ENCODE assay signal across 1 cellular context in the genomic region with DNA sequence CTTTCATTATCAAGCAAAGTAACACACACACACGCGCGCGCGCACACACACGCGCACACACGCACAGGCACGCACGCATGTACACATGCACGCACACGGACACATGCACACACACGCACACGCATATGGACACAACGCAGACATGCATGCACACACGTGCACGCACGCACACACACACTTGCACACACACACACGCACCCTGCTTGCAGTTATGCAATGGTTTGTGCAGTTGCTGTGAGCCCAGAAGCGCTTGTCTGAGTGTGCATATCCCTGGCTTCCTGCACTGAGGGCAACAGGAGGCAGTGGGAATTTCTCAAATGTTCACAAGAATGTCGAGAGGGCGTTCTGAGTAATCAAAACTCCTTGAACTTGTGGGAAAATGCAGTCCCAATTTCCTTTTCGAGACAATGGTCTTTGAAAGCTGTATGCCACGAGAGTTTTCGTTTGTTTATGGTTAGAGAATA.
TF ChIP-seq lines count a peak whose summit lies in the region.

No MANE protein-coding gene starts in this region.

TF ChIP-seq in HepG2, 621 proteins besides CTCF, POLR2A, EP300 and RAD21 (continued from another document):
- TF ChIP-seq, protein P1, sequence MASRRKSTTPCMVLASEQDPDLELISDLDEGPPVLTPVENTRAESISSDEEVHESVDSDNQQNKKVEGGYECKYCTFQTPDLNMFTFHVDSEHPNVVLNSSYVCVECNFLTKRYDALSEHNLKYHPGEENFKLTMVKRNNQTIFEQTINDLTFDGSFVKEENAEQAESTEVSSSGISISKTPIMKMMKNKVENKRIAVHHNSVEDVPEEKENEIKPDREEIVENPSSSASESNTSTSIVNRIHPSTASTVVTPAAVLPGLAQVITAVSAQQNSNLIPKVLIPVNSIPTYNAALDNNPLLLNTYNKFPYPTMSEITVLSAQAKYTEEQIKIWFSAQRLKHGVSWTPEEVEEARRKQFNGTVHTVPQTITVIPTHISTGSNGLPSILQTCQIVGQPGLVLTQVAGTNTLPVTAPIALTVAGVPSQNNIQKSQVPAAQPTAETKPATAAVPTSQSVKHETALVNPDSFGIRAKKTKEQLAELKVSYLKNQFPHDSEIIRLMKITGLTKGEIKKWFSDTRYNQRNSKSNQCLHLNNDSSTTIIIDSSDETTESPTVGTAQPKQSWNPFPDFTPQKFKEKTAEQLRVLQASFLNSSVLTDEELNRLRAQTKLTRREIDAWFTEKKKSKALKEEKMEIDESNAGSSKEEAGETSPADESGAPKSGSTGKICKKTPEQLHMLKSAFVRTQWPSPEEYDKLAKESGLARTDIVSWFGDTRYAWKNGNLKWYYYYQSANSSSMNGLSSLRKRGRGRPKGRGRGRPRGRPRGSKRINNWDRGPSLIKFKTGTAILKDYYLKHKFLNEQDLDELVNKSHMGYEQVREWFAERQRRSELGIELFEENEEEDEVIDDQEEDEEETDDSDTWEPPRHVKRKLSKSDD (CRISPR knock-in tag; IDR thresholded peaks at IDR 0.05; ENCODE audit: low read depth), result 0 out of 2 replicates have a peak, but pooled peaks have one; percentile 52
- TF ChIP-seq, protein P2, sequence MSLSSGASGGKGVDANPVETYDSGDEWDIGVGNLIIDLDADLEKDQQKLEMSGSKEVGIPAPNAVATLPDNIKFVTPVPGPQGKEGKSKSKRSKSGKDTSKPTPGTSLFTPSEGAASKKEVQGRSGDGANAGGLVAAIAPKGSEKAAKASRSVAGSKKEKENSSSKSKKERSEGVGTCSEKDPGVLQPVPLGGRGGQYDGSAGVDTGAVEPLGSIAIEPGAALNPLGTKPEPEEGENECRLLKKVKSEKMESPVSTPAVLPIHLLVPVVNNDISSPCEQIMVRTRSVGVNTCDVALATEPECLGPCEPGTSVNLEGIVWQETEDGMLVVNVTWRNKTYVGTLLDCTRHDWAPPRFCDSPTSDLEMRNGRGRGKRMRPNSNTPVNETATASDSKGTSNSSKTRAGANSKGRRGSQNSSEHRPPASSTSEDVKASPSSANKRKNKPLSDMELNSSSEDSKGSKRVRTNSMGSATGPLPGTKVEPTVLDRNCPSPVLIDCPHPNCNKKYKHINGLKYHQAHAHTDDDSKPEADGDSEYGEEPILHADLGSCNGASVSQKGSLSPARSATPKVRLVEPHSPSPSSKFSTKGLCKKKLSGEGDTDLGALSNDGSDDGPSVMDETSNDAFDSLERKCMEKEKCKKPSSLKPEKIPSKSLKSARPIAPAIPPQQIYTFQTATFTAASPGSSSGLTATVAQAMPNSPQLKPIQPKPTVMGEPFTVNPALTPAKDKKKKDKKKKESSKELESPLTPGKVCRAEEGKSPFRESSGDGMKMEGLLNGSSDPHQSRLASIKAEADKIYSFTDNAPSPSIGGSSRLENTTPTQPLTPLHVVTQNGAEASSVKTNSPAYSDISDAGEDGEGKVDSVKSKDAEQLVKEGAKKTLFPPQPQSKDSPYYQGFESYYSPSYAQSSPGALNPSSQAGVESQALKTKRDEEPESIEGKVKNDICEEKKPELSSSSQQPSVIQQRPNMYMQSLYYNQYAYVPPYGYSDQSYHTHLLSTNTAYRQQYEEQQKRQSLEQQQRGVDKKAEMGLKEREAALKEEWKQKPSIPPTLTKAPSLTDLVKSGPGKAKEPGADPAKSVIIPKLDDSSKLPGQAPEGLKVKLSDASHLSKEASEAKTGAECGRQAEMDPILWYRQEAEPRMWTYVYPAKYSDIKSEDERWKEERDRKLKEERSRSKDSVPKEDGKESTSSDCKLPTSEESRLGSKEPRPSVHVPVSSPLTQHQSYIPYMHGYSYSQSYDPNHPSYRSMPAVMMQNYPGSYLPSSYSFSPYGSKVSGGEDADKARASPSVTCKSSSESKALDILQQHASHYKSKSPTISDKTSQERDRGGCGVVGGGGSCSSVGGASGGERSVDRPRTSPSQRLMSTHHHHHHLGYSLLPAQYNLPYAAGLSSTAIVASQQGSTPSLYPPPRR (CRISPR knock-in tag; IDR thresholded peaks at IDR 0.05; ENCODE audit: borderline replicate concordance), result peak; percentile 61; the same call in 1 of the 2 replicates
- TF ChIP-seq, protein P3, sequence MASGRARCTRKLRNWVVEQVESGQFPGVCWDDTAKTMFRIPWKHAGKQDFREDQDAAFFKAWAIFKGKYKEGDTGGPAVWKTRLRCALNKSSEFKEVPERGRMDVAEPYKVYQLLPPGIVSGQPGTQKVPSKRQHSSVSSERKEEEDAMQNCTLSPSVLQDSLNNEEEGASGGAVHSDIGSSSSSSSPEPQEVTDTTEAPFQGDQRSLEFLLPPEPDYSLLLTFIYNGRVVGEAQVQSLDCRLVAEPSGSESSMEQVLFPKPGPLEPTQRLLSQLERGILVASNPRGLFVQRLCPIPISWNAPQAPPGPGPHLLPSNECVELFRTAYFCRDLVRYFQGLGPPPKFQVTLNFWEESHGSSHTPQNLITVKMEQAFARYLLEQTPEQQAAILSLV (CRISPR knock-in tag; IDR thresholded peaks at IDR 0.05; ENCODE audit: borderline replicate concordance), result no peak
- TF ChIP-seq TEAD3 (CRISPR knock-in tag; optimal IDR thresholded peaks at IDR 0.05; ENCODE audit: borderline replicate concordance), result no peak
- no peak for TF ChIP-seq ZFP37 (CRISPR knock-in tag; IDR thresholded peaks at IDR 0.05; ENCODE audit: borderline replicate concordance)
- 0 out of 2 replicates have a peak, but pooled peaks have one; percentile 66 for TF ChIP-seq CENPT (CRISPR knock-in tag; IDR thresholded peaks at IDR 0.05; ENCODE audit: low read depth)
- TF ChIP-seq, protein P4, sequence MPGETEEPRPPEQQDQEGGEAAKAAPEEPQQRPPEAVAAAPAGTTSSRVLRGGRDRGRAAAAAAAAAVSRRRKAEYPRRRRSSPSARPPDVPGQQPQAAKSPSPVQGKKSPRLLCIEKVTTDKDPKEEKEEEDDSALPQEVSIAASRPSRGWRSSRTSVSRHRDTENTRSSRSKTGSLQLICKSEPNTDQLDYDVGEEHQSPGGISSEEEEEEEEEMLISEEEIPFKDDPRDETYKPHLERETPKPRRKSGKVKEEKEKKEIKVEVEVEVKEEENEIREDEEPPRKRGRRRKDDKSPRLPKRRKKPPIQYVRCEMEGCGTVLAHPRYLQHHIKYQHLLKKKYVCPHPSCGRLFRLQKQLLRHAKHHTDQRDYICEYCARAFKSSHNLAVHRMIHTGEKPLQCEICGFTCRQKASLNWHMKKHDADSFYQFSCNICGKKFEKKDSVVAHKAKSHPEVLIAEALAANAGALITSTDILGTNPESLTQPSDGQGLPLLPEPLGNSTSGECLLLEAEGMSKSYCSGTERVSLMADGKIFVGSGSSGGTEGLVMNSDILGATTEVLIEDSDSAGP (CRISPR knock-in tag; IDR thresholded peaks at IDR 0.05; ENCODE audit: borderline replicate concordance), result peak; percentile 20; the same call in 1 of the 2 replicates
- TF ChIP-seq NFKB2 (CRISPR knock-in tag; IDR thresholded peaks at IDR 0.05; ENCODE audit: borderline replicate concordance), result peak; percentile 47; the same call in 1 of the 2 replicates
- TF ChIP-seq MLLT10 (CRISPR knock-in tag; IDR thresholded peaks at IDR 0.05), result no peak
- TF ChIP-seq RFXANK (CRISPR knock-in tag; IDR thresholded peaks at IDR 0.05), result no peak
- TF ChIP-seq ZNF572 (CRISPR knock-in tag; IDR thresholded peaks at IDR 0.05), result no peak
- TF ChIP-seq, protein P5, sequence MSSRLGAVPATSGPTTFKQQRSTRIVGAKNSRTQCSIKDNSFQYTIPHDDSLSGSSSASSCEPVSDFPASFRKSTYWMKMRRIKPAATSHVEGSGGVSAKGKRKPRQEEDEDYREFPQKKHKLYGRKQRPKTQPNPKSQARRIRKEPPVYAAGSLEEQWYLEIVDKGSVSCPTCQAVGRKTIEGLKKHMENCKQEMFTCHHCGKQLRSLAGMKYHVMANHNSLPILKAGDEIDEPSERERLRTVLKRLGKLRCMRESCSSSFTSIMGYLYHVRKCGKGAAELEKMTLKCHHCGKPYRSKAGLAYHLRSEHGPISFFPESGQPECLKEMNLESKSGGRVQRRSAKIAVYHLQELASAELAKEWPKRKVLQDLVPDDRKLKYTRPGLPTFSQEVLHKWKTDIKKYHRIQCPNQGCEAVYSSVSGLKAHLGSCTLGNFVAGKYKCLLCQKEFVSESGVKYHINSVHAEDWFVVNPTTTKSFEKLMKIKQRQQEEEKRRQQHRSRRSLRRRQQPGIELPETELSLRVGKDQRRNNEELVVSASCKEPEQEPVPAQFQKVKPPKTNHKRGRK (CRISPR knock-in tag; IDR thresholded peaks at IDR 0.05), result peak; percentile 81; the same call in 1 of the 2 replicates
- TF ChIP-seq ZNF225 (CRISPR knock-in tag; IDR thresholded peaks at IDR 0.05), result peak; percentile 69; the same call in 1 of the 2 replicates
- TF ChIP-seq SMAD1 (CRISPR knock-in tag; IDR thresholded peaks at IDR 0.05; ENCODE audit: borderline replicate concordance, low read depth), result peak; percentile 68; the same call in 1 of the 2 replicates
- TF ChIP-seq PAWR (CRISPR knock-in tag; IDR thresholded peaks at IDR 0.05; ENCODE audit: borderline replicate concordance), result no peak
- TF ChIP-seq, protein P6, sequence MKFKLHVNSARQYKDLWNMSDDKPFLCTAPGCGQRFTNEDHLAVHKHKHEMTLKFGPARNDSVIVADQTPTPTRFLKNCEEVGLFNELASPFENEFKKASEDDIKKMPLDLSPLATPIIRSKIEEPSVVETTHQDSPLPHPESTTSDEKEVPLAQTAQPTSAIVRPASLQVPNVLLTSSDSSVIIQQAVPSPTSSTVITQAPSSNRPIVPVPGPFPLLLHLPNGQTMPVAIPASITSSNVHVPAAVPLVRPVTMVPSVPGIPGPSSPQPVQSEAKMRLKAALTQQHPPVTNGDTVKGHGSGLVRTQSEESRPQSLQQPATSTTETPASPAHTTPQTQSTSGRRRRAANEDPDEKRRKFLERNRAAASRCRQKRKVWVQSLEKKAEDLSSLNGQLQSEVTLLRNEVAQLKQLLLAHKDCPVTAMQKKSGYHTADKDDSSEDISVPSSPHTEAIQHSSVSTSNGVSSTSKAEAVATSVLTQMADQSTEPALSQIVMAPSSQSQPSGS (CRISPR knock-in tag; IDR thresholded peaks at IDR 0.05), result no peak
- TF ChIP-seq HOXA9 (CRISPR knock-in tag; IDR thresholded peaks at IDR 0.05; ENCODE audit: borderline replicate concordance), result peak; percentile 81; the same call in 1 of the 2 replicates
- TF ChIP-seq SP4 (CRISPR knock-in tag; IDR thresholded peaks at IDR 0.05), result no peak
- TF ChIP-seq KLF13 (CRISPR knock-in tag; IDR thresholded peaks at IDR 0.05), result 0 out of 2 replicates have a peak, but pooled peaks have one; percentile 37
- TF ChIP-seq, protein P7, sequence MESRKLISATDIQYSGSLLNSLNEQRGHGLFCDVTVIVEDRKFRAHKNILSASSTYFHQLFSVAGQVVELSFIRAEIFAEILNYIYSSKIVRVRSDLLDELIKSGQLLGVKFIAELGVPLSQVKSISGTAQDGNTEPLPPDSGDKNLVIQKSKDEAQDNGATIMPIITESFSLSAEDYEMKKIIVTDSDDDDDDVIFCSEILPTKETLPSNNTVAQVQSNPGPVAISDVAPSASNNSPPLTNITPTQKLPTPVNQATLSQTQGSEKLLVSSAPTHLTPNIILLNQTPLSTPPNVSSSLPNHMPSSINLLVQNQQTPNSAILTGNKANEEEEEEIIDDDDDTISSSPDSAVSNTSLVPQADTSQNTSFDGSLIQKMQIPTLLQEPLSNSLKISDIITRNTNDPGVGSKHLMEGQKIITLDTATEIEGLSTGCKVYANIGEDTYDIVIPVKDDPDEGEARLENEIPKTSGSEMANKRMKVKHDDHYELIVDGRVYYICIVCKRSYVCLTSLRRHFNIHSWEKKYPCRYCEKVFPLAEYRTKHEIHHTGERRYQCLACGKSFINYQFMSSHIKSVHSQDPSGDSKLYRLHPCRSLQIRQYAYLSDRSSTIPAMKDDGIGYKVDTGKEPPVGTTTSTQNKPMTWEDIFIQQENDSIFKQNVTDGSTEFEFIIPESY (CRISPR knock-in tag; IDR thresholded peaks at IDR 0.05), result no peak
- TF ChIP-seq SALL2 (CRISPR knock-in tag; IDR thresholded peaks at IDR 0.05), result no peak
- TF ChIP-seq NAIF1 (CRISPR knock-in tag; IDR thresholded peaks at IDR 0.05; ENCODE audit: borderline replicate concordance), result no peak
- 0 out of 2 replicates have a peak, but pooled peaks have one; percentile 13 for TF ChIP-seq ZNF451 (CRISPR knock-in tag; IDR thresholded peaks at IDR 0.05)
